Comparison of ENCODE assay signal across 8 cellular contexts in the genomic region with DNA sequence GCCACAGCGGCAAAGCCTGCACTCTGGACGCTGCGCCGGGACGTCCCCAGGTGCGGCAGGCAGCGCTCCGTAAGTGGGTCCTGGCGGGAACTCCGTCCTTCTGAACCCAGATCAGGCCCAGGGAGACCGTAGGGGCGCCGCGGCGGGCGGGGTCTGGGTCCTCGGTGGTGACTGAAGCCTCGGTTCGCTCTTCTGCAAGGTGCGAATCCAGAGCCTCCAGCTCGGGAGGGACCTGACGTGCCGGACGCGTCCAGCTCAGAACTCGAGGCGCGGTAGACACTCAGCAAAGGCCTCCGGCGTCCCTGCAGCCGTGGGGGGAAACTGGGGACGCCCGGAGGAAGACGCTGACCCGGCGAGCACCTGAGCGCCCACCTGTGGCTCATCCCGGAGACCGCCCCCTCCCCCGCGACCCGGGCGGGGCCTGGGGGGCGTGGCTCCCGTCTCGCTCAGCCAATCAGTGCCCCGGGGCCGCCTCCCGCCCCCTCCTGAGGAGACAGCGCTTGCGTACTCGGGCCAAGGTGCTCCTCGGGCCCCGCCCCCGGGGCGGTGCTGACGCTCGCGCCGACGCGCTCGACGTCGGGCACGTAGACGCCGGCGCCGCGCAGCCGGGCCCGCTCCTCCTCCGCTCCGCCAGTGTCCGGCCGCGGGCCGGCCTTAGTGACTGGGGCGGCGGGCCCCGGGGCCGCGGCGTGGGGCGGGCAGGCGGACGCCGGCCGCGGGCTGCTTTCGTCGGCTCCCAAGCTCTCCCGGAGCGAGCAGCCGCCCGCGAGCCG. TPM values are rescaled to one million over a fixed set of nuclear protein-coding genes. Genes with fewer than 3 reads are reported as not detected.
DNase-seq lines count a peak whose midpoint lies in the region; ATAC-seq, FAIRE-seq and TF ChIP-seq lines count a peak whose summit lies in the region.

A gene (plus strand): TSS at position 587 of the 773 bp plus-strand sequence. CDS start 1,483 bp downstream, outside the sequence.

- H3K36me3 ChIP-seq in WERI-Rb-1, result peaks cover 35% of the 10 kb centered on the region
- H3K36me3 ChIP-seq in breast epithelium, result no peaks in the 10 kb centered on the region
- peaks cover 0 to 4% of the 10 kb centered on the region in 2 donors for H3K36me3 ChIP-seq in small intestine (ENCODE audit: control insufficient read depth in 2 of 2, insufficient read depth in 2 of 2, low read length in 2 of 2)

- peak; percentile 99 for DNase-seq in AG08395 (ENCODE audit: low spot score)
- DNase-seq in NCI-H2196 treated with DMSO at 0.1 percent for 48 hours (lab: John Stamatoyannopoulos, UW; ENCODE audit: unreplicated experiment), result peak; percentile 92
- peak; percentile 96 for DNase-seq in WERI-Rb-1
- DNase-seq in breast epithelium (ENCODE audit: low spot score in 2 of 2), result peak; percentile 95 to 96
- peak; percentile 98 for DNase-seq in iPS-NIHi11 (ENCODE audit: low spot score)
- peak; percentile 96 for DNase-seq in small intestine

- TF ChIP-seq CTCF in WERI-Rb-1 (IDR thresholded peaks at IDR 0.05; ENCODE audit: low read depth, low read length), result 0 out of 2 replicates have a peak, but pooled peaks have one; percentile 19
- no peak for TF ChIP-seq CTCF in breast epithelium (IDR thresholded peaks at IDR 0.05)

- TF ChIP-seq POLR2A in breast epithelium (IDR thresholded peaks at IDR 0.05), result peak; percentile 56

- H3K4me3 ChIP-seq in WERI-Rb-1 (ENCODE audit: low read depth, low read length), result peak within 1 kb of the TSS; percentile 79
- H3K4me3 ChIP-seq in breast epithelium, result peak within 1 kb of the TSS; percentile 86 to 98 (median 92)
- H3K4me3 ChIP-seq in small intestine (ENCODE audit: low read depth in 1 of 2, low read length in 2 of 2), result peak within 1 kb of the TSS; percentile 81 to 87

- peak; percentile 93 for ATAC-seq in GM18907 (IDR thresholded peaks at IDR 0.05; ENCODE audit: unreplicated experiment)
- ATAC-seq in HG03139 (IDR thresholded peaks at IDR 0.05; ENCODE audit: unreplicated experiment), result peak; percentile 81

- 0% methylated on average over 66 to 99 of the region's 99 CpGs for WGBS in small intestine, 3 donors

- H3K9me3 ChIP-seq in WERI-Rb-1 (ENCODE audit: severe bottlenecking), result no peaks in the 10 kb centered on the region
- H3K9me3 ChIP-seq in breast epithelium, result no peaks in the 10 kb centered on the region
- no peaks in the 10 kb centered on the region for H3K9me3 ChIP-seq in small intestine (ENCODE audit: control insufficient read depth, low read depth)

- H3K4me1 ChIP-seq in breast epithelium (peaks cover 0 to 13% of the 10 kb centered on the region in 2 donors), small intestine (ENCODE audit: control insufficient read depth in 2 of 2, insufficient read depth in 1 of 2, low read depth in 1 of 2, low read length in 1 of 2) (peaks cover 2 to 10% of the 10 kb centered on the region in 2 donors)

- intact Hi-C loops in breast epithelium (cut with DNase I; ENCODE audit: low total_unique reads), result loop anchor here (2.0 kb wide), 1 partner anchor 67 kb away; a partner anchor contains a TSS

- FAIRE-seq in small intestine (lab: Jason Lieb, UNC), result no peak

- H3K27ac ChIP-seq in WERI-Rb-1 (peak within 1 kb of the TSS; percentile 80), breast epithelium (peak within 1 kb of the TSS; percentile 93 to 95), small intestine (ENCODE audit: low read depth in 1 of 2, low read length in 1 of 2) (peak within 1 kb of the TSS; percentile 85 to 96)

- no peaks in the 10 kb centered on the region for H3K27me3 ChIP-seq in WERI-Rb-1 (ENCODE audit: insufficient read depth, low read depth, severe bottlenecking)
- H3K27me3 ChIP-seq in breast epithelium, result no peaks in the 10 kb centered on the region
- H3K27me3 ChIP-seq in small intestine (ENCODE audit: control insufficient read depth in 2 of 2, insufficient read depth in 2 of 2, low read length in 2 of 2), result no peaks in the 10 kb centered on the region

RNA-seq across cellular contexts. Expression of the gene that starts here (rescaled TPM):
- total RNA-seq in breast epithelium, result 10 to 100 TPM; 52.2 to 80.8 (median 78.0) TPM
- polyA plus RNA-seq in small intestine, result 10 to 100 TPM; 17.8 to 27.3 (median 23.2) TPM

Comparison
In these comparisons a context has a peak if more than half of its experiments do, and no peak if none do; other contexts are left out.
1. Peak in every context shown above with its lines: DNase-seq, ATAC-seq, H3K4me3 ChIP-seq and H3K27ac ChIP-seq.